11 cellular contexts compared by ENCODE assay signal in the genomic region with DNA sequence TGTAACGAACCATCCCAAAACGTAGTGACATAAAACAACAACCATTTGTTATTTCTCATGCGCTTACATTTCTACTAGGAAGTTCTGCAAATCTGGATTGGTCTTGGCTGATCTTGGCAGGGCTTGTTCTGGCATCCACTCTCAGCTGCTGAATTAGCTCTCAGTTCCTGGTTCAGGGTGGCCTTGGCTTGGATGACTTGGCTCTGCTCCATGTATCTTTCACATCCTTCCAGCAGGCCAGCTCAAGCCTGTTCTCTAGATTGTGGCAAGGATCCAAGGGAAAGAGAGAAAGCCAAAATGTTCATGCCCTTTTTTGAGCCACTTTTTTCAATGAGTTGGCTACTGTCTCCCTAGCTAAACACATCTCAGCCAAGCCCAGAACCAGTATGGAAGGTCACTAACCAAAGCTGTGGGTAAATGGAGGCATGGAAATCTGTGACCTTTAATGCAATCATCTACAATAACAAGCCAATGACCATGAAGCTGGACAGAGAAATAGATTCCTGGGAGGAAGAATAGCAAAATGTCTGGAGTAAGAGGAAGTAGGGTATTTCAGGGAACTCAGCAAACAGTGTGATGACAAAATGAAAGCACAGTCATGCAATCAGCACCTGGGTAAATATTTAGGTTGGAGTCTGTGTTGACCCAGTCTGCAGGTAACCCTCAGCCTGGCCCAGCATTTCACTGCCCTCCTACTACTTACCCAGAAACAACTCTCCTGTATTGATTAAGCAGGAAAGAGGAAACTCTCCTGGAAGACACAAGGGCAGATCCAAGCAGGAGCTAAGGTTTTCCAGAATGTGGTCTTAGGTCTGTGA. TPM values are rescaled to one million over a fixed set of nuclear protein-coding genes. Genes with fewer than 3 reads are reported as not detected.
DNase-seq lines count a peak whose midpoint lies in the region; ATAC-seq lines count a peak whose summit lies in the region.
"Had no signal": no experiment of that assay in that cellular context is flagged by ENCODE, and none has a peak within 500 bp of the region (broad histone marks: within the 10 kb centered on the region; RNA-seq: fewer than 3 reads in every experiment).

No MANE protein-coding gene starts in this region.

- ATAC-seq in aorta (ENCODE audit: low FRiP score) (peak; percentile 60), HG03469 (IDR thresholded peaks at IDR 0.05; ENCODE audit: unreplicated experiment) (no peak)

- peaks cover 0 to 1% of the 10 kb centered on the region in 2 donors for H3K27me3 ChIP-seq in aorta (ENCODE audit: control insufficient read depth in 1 of 2, insufficient read depth in 2 of 2, low read length in 1 of 2)

- peaks cover 5% of the 10 kb centered on the region for H3K9me3 ChIP-seq in aorta (ENCODE audit: control insufficient read depth, low read length)

- peak; percentile 49 for DNase-seq in NCI-H1417 treated with DMSO at 0.1 percent for 48 hours (lab: John Stamatoyannopoulos, UW)
- DNase-seq in RPMI7951 (ENCODE audit: low read depth): peak; percentile 66
- peak; percentile 71 for DNase-seq in globus pallidus (ENCODE audit: low spot score)
- peak in 1 of 2 donors; percentile 51 for DNase-seq in aorta
- DNase-seq in activated CD8-positive, alpha-beta memory T cell treated with anti-CD3 and anti-CD28 coated beads, Interleukin-2, amount 50 U/mL, for 48 hours: no peak
- no peak for DNase-seq in GM19240 (ENCODE audit: insufficient read length, low spot score)
- DNase-seq: activated CD4-positive, alpha-beta T cell treated with anti-CD3 and anti-CD28 coated beads for 48 hours; activated gamma-delta T cell; NCI-H2107 had no signal

- H3K36me3 ChIP-seq in aorta (ENCODE audit: control insufficient read depth in 1 of 2, insufficient read depth in 2 of 2, low read length in 1 of 2): no peaks in the 10 kb centered on the region

- H3K4me1 ChIP-seq in aorta (ENCODE audit: control insufficient read depth in 1 of 2, insufficient read depth in 2 of 2, low read length in 2 of 2): no peaks in the 10 kb centered on the region

- intact Hi-C loops in aorta (cut with DNase I): no loop called here

- H3K4me3 ChIP-seq in aorta (ENCODE audit: low read length in 2 of 2): no peak overlapping the region
- H3K4me3 ChIP-seq: SK-N-MC had no signal

- WGBS in aorta, 2 donors: 0 to 5% methylated on average over 3 of the region's 3 CpGs

- no peak overlapping the region for H3K27ac ChIP-seq in aorta (ENCODE audit: low read depth in 1 of 2, low read length in 2 of 2)
- H3K27ac ChIP-seq: SK-N-MC had no signal

RNA-seq across cellular contexts. Expression of a gene that starts 32.7 kb away (rescaled TPM):
- total RNA-seq in RPMI7951 (2014; rRNA removed; shearing (Covaris generic)): 31.3 and 42.7 TPM in 2 replicates
- 10 to 100 TPM; 10.9 to 15.5 TPM for total RNA-seq in aorta
- 1 to 10 TPM; 2.1 to 3.3 TPM for polyA plus RNA-seq in aorta

Comparison
In these comparisons a context has a peak if more than half of its experiments do, and no peak if none do; other contexts are left out.
1. DNase-seq: peak in NCI-H1417 treated with DMSO at 0.1 percent for 48 hours (single experiment), RPMI7951 (single experiment) and globus pallidus (single experiment); none in activated CD8-positive, alpha-beta memory T cell treated with anti-CD3 and anti-CD28 coated beads, Interleukin-2, amount 50 U/mL, for 48 hours (single experiment) and GM19240 (single experiment).